8 cellular contexts compared by ENCODE assay signal in the genomic region with DNA sequence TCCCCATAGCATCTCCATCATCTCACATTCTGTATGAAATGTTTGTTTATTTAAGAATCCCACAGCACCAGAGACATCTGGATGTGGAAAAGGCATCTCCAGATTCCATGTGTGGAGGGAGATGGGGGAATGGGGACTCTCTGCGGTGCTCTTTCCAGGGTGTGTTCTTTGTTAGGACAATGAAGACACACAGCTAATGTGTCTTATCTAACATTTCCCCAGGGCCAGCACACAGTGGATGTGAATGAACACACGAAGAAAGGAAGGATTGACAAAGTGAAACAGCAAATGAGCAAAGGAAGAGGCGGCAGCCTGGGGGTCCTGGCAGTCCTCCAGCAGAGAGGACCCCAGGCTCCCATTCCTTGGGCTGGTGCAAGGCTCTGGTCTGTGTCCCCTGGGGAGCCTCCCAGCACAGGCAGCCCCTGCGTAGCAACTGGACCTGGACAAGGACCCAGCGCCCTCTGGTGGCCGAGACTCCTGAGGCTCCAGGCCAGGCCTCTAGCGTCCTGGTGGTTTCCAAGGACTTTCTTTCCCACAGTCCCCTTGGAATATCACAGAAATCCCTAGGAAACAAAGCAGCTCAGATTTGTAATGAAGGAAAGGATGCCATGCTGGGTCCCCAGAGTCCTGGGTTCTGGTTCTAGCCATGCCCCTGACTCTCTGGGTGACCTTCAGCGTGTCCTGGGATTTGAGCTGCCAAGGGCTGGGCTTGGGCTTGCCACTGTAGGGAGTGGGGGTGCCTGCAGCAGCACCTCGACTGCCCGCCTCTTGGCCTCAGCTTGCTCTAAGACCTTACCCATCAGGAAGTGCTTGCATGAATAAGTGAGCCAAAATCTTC. TPM values are rescaled to one million over a fixed set of nuclear protein-coding genes. Genes with fewer than 3 reads are reported as not detected.
DNase-seq lines count a peak whose midpoint lies in the region; ATAC-seq and TF ChIP-seq lines count a peak whose summit lies in the region.
"Had no signal": no experiment of that assay in that cellular context is flagged by ENCODE, and none has a peak within 500 bp of the region (broad histone marks: within the 10 kb centered on the region; RNA-seq: fewer than 3 reads in every experiment).

No MANE protein-coding gene starts in this region.

- H3K4me1 ChIP-seq in heart left ventricle (peaks cover 5 to 43% (median 25%) of the 10 kb centered on the region in 12 donors), aorta (ENCODE audit: control insufficient read depth in 1 of 2, insufficient read depth in 2 of 2, low read length in 2 of 2) (no peaks in the 10 kb centered on the region)

- peak overlapping the region in 9 of 12 donors; percentile 1 to 53 (median 38) for H3K27ac ChIP-seq in heart left ventricle
- H3K27ac ChIP-seq in aorta (ENCODE audit: low read depth in 1 of 2, low read length in 2 of 2) = no peak overlapping the region

- H3K27me3 Mint-ChIP-seq in activated naive CD8-positive, alpha-beta T cell treated with anti-CD3 and anti-CD28 coated beads, Interleukin-2, amount 10 ng/mL, durations not matched to agents 7 days and 5 days = peaks cover 17% of the 10 kb centered on the region

- peaks cover 28% of the 10 kb centered on the region for H3K4me1 Mint-ChIP-seq in activated naive CD8-positive, alpha-beta T cell treated with anti-CD3 and anti-CD28 coated beads, Interleukin-2, amount 10 ng/mL, durations not matched to agents 7 days and 5 days

- intact Hi-C loops in heart left ventricle (cut with DNase I) = loop anchor here in 9 of 10 donors (1.0 to 10.0 kb wide), 10 partner anchors 45 to 186 kb away; a partner anchor contains a TSS
- intact Hi-C loops in aorta (cut with DNase I) = loop anchor here (1.0 to 5.0 kb wide), 2 partner anchors 109 to 111 kb away; no protein-coding TSS in a partner anchor

- no peaks in the 10 kb centered on the region for H3K9me3 ChIP-seq in heart left ventricle
- H3K9me3 ChIP-seq in aorta (ENCODE audit: control insufficient read depth, low read length) = no peaks in the 10 kb centered on the region

- WGBS in heart left ventricle, 4 donors = 8 to 21% (median 17%) methylated on average over 9 to 10 of the region's 10 CpGs
- 14 to 17% methylated on average over 10 of the region's 10 CpGs for WGBS in aorta, 2 donors

- H3K36me3 ChIP-seq in heart left ventricle (peaks cover 0 to 20% (median 0%) of the 10 kb centered on the region in 9 donors), aorta (ENCODE audit: control insufficient read depth in 1 of 2, insufficient read depth in 2 of 2, low read length in 1 of 2) (no peaks in the 10 kb centered on the region)

- H3K27me3 ChIP-seq in heart left ventricle (no peaks in the 10 kb centered on the region), aorta (ENCODE audit: control insufficient read depth in 1 of 2, insufficient read depth in 2 of 2, low read length in 1 of 2) (no peaks in the 10 kb centered on the region)

- TF ChIP-seq CTCF in GM13976 (IDR thresholded peaks at IDR 0.05; ENCODE audit: borderline replicate concordance, control extremely low read depth, extremely low read depth, insufficient read depth, missing control alignments) = peak; percentile 94
- TF ChIP-seq CTCF in NB4 (IDR thresholded peaks at IDR 0.05; ENCODE audit: low read depth, low read length) = peak; percentile 93
- peak; percentile 92 to 99 (median 96) for TF ChIP-seq CTCF in heart left ventricle (IDR thresholded peaks at IDR 0.05)

- no peaks in the 10 kb centered on the region for H3K36me3 Mint-ChIP-seq in activated naive CD8-positive, alpha-beta T cell treated with anti-CD3 and anti-CD28 coated beads, Interleukin-2, amount 10 ng/mL, durations not matched to agents 7 days and 5 days

- no peak overlapping the region for H3K4me3 ChIP-seq in NB4 (ENCODE audit: low read depth, low read length)
- H3K4me3 ChIP-seq in heart left ventricle = no peak overlapping the region
- no peak overlapping the region for H3K4me3 ChIP-seq in aorta (ENCODE audit: low read length in 2 of 2)
- H3K4me3 ChIP-seq: skin epidermis had no signal

- peak; percentile 17 for TF ChIP-seq POLR2A in NB4 (IDR thresholded peaks at IDR 0.05; ENCODE audit: extremely low read depth, insufficient read length)
- TF ChIP-seq POLR2A in heart left ventricle (IDR thresholded peaks at IDR 0.05) = no peak

- POLR2A ChIA-PET in activated naive CD8-positive, alpha-beta T cell treated with anti-CD3 and anti-CD28 coated beads, Interleukin-2, amount 10 ng/mL, durations not matched to agents 7 days and 5 days (lab: Charles Lee) = interaction anchor here (1.1 to 2.8 kb wide), 4 partner anchors 28 to 653 kb away, joined by 3 to 19 read pairs (median 6); a partner anchor contains a TSS

- H3K4me3 Mint-ChIP-seq in activated naive CD8-positive, alpha-beta T cell treated with anti-CD3 and anti-CD28 coated beads, Interleukin-2, amount 10 ng/mL, durations not matched to agents 7 days and 5 days = no peak overlapping the region

- peak; percentile 31 for ATAC-seq in activated naive CD8-positive, alpha-beta T cell treated with anti-CD3 and anti-CD28 coated beads, Interleukin-2, amount 10 ng/mL, durations not matched to agents 7 days and 5 days (ENCODE audit: low read depth)
- peak; percentile 21 to 54 (median 43) for ATAC-seq in heart left ventricle
- ATAC-seq in aorta (ENCODE audit: low FRiP score) = peak; percentile 55

- DNase-seq in GM13976 (ENCODE audit: low spot score) = peak; percentile 77
- peak; percentile 88 for DNase-seq in NB4 (ENCODE audit: low read depth)
- DNase-seq in SW 1271 (lab: John Stamatoyannopoulos, UW) = peak; percentile 47 to 84
- DNase-seq in activated naive CD8-positive, alpha-beta T cell treated with anti-CD3 and anti-CD28 coated beads, Interleukin-2, amount 10 ng/mL, durations not matched to agents 7 days and 5 days = peak; percentile 89
- peak; percentile 91 to 96 (median 94) for DNase-seq in heart left ventricle
- peak; percentile 72 for DNase-seq in putamen (ENCODE audit: low spot score)
- peak; percentile 94 to 99 for DNase-seq in aorta

- in situ Hi-C loops in GM13976 (cut with MboI; ENCODE audit: low sequenced_read_pairs, unreplicated experiment) = no loop called here

- no peaks in the 10 kb centered on the region for H3K9me3 Mint-ChIP-seq in activated naive CD8-positive, alpha-beta T cell treated with anti-CD3 and anti-CD28 coated beads, Interleukin-2, amount 10 ng/mL, durations not matched to agents 7 days and 5 days

- no peak overlapping the region for H3K27ac Mint-ChIP-seq in activated naive CD8-positive, alpha-beta T cell treated with anti-CD3 and anti-CD28 coated beads, Interleukin-2, amount 10 ng/mL, durations not matched to agents 7 days and 5 days

RNA-seq across cellular contexts. Expression of a gene that starts 3.5 kb away (rescaled TPM):
- total RNA-seq in activated naive CD8-positive, alpha-beta T cell treated with anti-CD3 and anti-CD28 coated beads, Interleukin-2, amount 10 ng/mL, durations not matched to agents 7 days and 5 days = 10 to 100 TPM; 51.6 to 60.6 TPM
- total RNA-seq in heart left ventricle (100 to 1,000 TPM in 1 of 9 donors, 10 to 100 TPM in 8; 36.3 to 124 (median 49.4) TPM), aorta (100 to 1,000 TPM; 510 to 729 TPM)
- polyA plus RNA-seq in heart left ventricle (10 to 100 TPM; 89.9 to 95.1 TPM), aorta (1,000 to 10,000 TPM in 1 of 2 donors, 100 to 1,000 TPM in 1; 184 to 1,248 TPM)

RNA-seq across cellular contexts. Expression of a gene that starts 8.7 kb away (rescaled TPM):
- total RNA-seq in activated naive CD8-positive, alpha-beta T cell treated with anti-CD3 and anti-CD28 coated beads, Interleukin-2, amount 10 ng/mL, durations not matched to agents 7 days and 5 days = 1 to 10 TPM; 3.7 to 6.0 TPM
- total RNA-seq in heart left ventricle = 10 to 100 TPM in 1 of 9 donors, 1 to 10 TPM in 7, under 1 TPM in 1; 0.77 to 23.8 (median 2.7) TPM
- polyA plus RNA-seq in heart left ventricle = 1 to 10 TPM; 1.1 to 3.0 TPM
- 10 to 100 TPM; 15.0 to 21.6 TPM for total RNA-seq in aorta
- 1 to 10 TPM; 2.7 to 4.4 TPM for polyA plus RNA-seq in aorta

RNA-seq across cellular contexts. Expression of a gene that starts 15.9 kb away (rescaled TPM):
- total RNA-seq in activated naive CD8-positive, alpha-beta T cell treated with anti-CD3 and anti-CD28 coated beads, Interleukin-2, amount 10 ng/mL, durations not matched to agents 7 days and 5 days = 100 to 1,000 TPM; 132 to 135 TPM
- total RNA-seq in heart left ventricle (10 to 100 TPM; 24.4 to 53.8 (median 37.7) TPM), aorta (10 to 100 TPM; 45.0 to 54.9 TPM)
- polyA plus RNA-seq in heart left ventricle (10 to 100 TPM; 33.0 to 65.4 TPM), aorta (10 to 100 TPM; 46.5 to 95.4 TPM)

RNA-seq across cellular contexts. Expression of a gene that starts 27.5 kb away (rescaled TPM):
- 10 to 100 TPM; 82.5 to 87.0 TPM for total RNA-seq in activated naive CD8-positive, alpha-beta T cell treated with anti-CD3 and anti-CD28 coated beads, Interleukin-2, amount 10 ng/mL, durations not matched to agents 7 days and 5 days
- total RNA-seq in heart left ventricle (10 to 100 TPM; 12.3 to 60.7 (median 23.3) TPM), aorta (100 to 1,000 TPM in 1 of 2 donors, 10 to 100 TPM in 1; 66.3 to 140 TPM)
- polyA plus RNA-seq in heart left ventricle (10 to 100 TPM; 13.2 to 28.1 TPM), aorta (10 to 100 TPM; 23.7 to 68.9 TPM)

RNA-seq across cellular contexts. Expression of a gene that starts 53.5 kb away (rescaled TPM):
- total RNA-seq in activated naive CD8-positive, alpha-beta T cell treated with anti-CD3 and anti-CD28 coated beads, Interleukin-2, amount 10 ng/mL, durations not matched to agents 7 days and 5 days = 100 to 1,000 TPM; 142 to 153 TPM
- 10 to 100 TPM; 13.1 to 34.4 (median 20.2) TPM for total RNA-seq in heart left ventricle
- 10 to 100 TPM; 17.4 to 58.9 TPM for polyA plus RNA-seq in heart left ventricle
- 100 to 1,000 TPM in 1 of 2 donors, 10 to 100 TPM in 1; 67.5 to 113 TPM for total RNA-seq in aorta
- 100 to 1,000 TPM in 1 of 2 donors, 10 to 100 TPM in 1; 49.5 to 533 TPM for polyA plus RNA-seq in aorta

Comparison
In these comparisons a context has a peak if more than half of its experiments do, and no peak if none do; other contexts are left out.
1. H3K27ac ChIP-seq: peak in heart left ventricle (9 of 12); none in aorta (0 of 2).
2. RNA of a gene that starts 3.5 kb away (total RNA-seq): 510 to 729 TPM in aorta; 51.6 to 60.6 TPM in activated naive CD8-positive, alpha-beta T cell treated with anti-CD3 and anti-CD28 coated beads, Interleukin-2, amount 10 ng/mL, durations not matched to agents 7 days and 5 days and 36.3 to 124 TPM in heart left ventricle; every median in the first group is over 4 times any median in the second.
3. Peak in every context shown above with its lines, with median percentiles within 50 percentile points of each other: DNase-seq, CTCF ChIP-seq and ATAC-seq.